In the genomic region with DNA sequence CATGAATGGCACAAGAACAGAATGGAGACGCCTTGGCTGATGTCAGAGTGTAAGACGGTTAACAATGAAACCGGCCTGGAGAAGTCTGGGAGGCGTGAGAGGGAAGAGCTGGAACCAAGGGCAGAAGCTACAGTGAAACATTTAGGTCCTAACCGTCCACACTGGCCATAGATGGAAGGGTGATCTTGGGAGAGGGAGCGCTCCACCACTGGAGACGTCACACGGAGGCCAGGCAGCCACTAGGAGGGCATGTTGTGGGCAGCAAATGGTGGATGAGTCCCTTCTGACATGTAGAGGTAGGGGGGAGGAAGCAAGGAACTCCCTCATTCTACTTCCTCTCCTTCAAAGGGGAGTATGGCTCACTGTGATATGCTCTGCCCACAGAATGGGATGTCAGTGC, we compare ENCODE assay signal across 22 cellular contexts. TPM values are rescaled to one million over a fixed set of nuclear protein-coding genes. Genes with fewer than 3 reads are reported as not detected.
DNase-seq lines count a peak whose midpoint lies in the region; TF ChIP-seq lines count a peak whose summit lies in the region.
"Had no signal": no experiment of that assay in that cellular context is flagged by ENCODE, and none has a peak within 500 bp of the region (broad histone marks: within the 10 kb centered on the region; RNA-seq: fewer than 3 reads in every experiment).

No MANE protein-coding gene starts in this region.

- H3K27me3 Mint-ChIP-seq in activated CD4-positive, alpha-beta T cell treated with anti-CD3 and anti-CD28 coated beads, Interleukin-2, amount 10 ng/mL, durations not matched to agents 7 days and 5 days, result no peaks in the 10 kb centered on the region
- no peaks in the 10 kb centered on the region for H3K27me3 Mint-ChIP-seq in chondrocyte (ENCODE audit: low read depth)
- H3K27me3 Mint-ChIP-seq: activated CD4-positive, alpha-beta memory T cell treated with anti-CD3 and anti-CD28 coated beads, Interleukin-2, amount 10 ng/mL, durations not matched to agents 7 days and 5 days had no signal

- H3K27ac ChIP-seq in osteoblast (ENCODE audit: low read depth, low read length), result peak overlapping the region; percentile 13
- no peak overlapping the region for H3K27ac ChIP-seq in smooth muscle cell (ENCODE audit: low read depth)
- H3K27ac ChIP-seq: A549, parathyroid adenoma had no signal

- WGBS in smooth muscle cell (ENCODE audit: low lambda C conversion rate), result 95% methylated on average over 8 of the region's 8 CpGs

- peak overlapping the region; percentile 10 for H3K27ac Mint-ChIP-seq in activated CD4-positive, alpha-beta T cell treated with anti-CD3 and anti-CD28 coated beads, Interleukin-2, amount 10 ng/mL, durations not matched to agents 7 days and 5 days
- peak overlapping the region; percentile 67 for H3K27ac Mint-ChIP-seq in chondrocyte (ENCODE audit: unreplicated experiment)
- H3K27ac Mint-ChIP-seq: activated CD4-positive, alpha-beta memory T cell treated with anti-CD3 and anti-CD28 coated beads, Interleukin-2, amount 10 ng/mL, durations not matched to agents 7 days and 5 days; activated T-cell treated with anti-CD3 and anti-CD28 coated beads, Interleukin-2, amount 50 U/mL, for 72 hours; stimulated activated memory B cell treated with anti-CD40 and anti-IgM and Interleukin-4, amounts not matched to agents 10 μg/mL and 1 μg/mL and 100 μg/mL, for 72 hours had no signal

- H3K4me1 Mint-ChIP-seq in activated CD4-positive, alpha-beta T cell treated with anti-CD3 and anti-CD28 coated beads, Interleukin-2, amount 10 ng/mL, durations not matched to agents 7 days and 5 days, result peaks cover 37% of the 10 kb centered on the region
- H3K4me1 Mint-ChIP-seq in chondrocyte (ENCODE audit: low read depth), result peaks cover 34% of the 10 kb centered on the region

- H3K4me3 ChIP-seq in osteoblast (ENCODE audit: insufficient read depth, low read length), result no peak overlapping the region
- H3K4me3 ChIP-seq in smooth muscle cell, result no peak overlapping the region
- H3K4me3 ChIP-seq: A549 had no signal

- TF ChIP-seq CTCF in chondrocyte (IDR thresholded peaks at IDR 0.05), result no peak
- no peak for TF ChIP-seq CTCF in osteoblast (IDR thresholded peaks at IDR 0.05; ENCODE audit: extremely low read depth, low read depth, low read length)
- no peak for TF ChIP-seq CTCF in smooth muscle cell (IDR thresholded peaks at IDR 0.05; ENCODE audit: borderline replicate concordance, insufficient read depth, poor library complexity, severe bottlenecking)

- no peaks in the 10 kb centered on the region for H3F3A ChIP-seq in smooth muscle cell (ENCODE audit: low read depth)

- H2AFZ ChIP-seq in osteoblast (ENCODE audit: low read length) (no peak overlapping the region), smooth muscle cell (ENCODE audit: low read depth) (no peak overlapping the region)
- H2AFZ ChIP-seq: parathyroid adenoma had no signal

- H3K4me3 Mint-ChIP-seq in activated CD4-positive, alpha-beta T cell treated with anti-CD3 and anti-CD28 coated beads, Interleukin-2, amount 10 ng/mL, durations not matched to agents 7 days and 5 days, result no peak overlapping the region
- no peak overlapping the region for H3K4me3 Mint-ChIP-seq in chondrocyte (ENCODE audit: unreplicated experiment)
- H3K4me3 Mint-ChIP-seq: activated CD4-positive, alpha-beta memory T cell treated with anti-CD3 and anti-CD28 coated beads, Interleukin-2, amount 10 ng/mL, durations not matched to agents 7 days and 5 days; activated T-cell treated with anti-CD3 and anti-CD28 coated beads, Interleukin-2, amount 50 U/mL, for 72 hours; natural killer cell treated with Interleukin-12 subunit alpha and Interleukin-12 subunit beta and Interleukin-15 and Interleukin-18, amount 100 ng/mL, for 72 hours; stimulated activated memory B cell treated with anti-CD40 and anti-IgM and Interleukin-4, amounts not matched to agents 10 μg/mL and 1 μg/mL and 100 μg/mL, for 72 hours had no signal

- H3K4me1 ChIP-seq in osteoblast (ENCODE audit: insufficient read depth, low read length) (peaks cover 11% of the 10 kb centered on the region), smooth muscle cell (ENCODE audit: low read depth) (no peaks in the 10 kb centered on the region)
- H3K4me1 ChIP-seq: parathyroid adenoma had no signal

- H4K20me1 ChIP-seq in osteoblast (ENCODE audit: insufficient read depth, low read length), result peaks cover 5% of the 10 kb centered on the region
- H4K20me1 ChIP-seq in smooth muscle cell (ENCODE audit: low read depth), result no peaks in the 10 kb centered on the region

- CTCF ChIA-PET in activated CD4-positive, alpha-beta T cell treated with anti-CD3 and anti-CD28 coated beads, Interleukin-2, amount 10 ng/mL, durations not matched to agents 7 days and 5 days (lab: Charles Lee), result no interaction called here

- DNase-seq in activated CD4-positive, alpha-beta T cell treated with anti-CD3 and anti-CD28 coated beads, Interleukin-2, amount 10 ng/mL, durations not matched to agents 7 days and 5 days, result peak; percentile 5
- no peak for DNase-seq in activated CD4-positive, alpha-beta T cell treated with anti-CD3 and anti-CD28 coated beads, Interleukin-2, amount 50 U/mL, for 1 hour
- peak; percentile 18 for DNase-seq in Kasumi-1 (lab: John Stamatoyannopoulos, UW)
- DNase-seq in chondrocyte (ENCODE audit: low spot score), result no peak
- no peak for DNase-seq in osteoblast (ENCODE audit: insufficient read length, low spot score, missing footprints)
- no peak for DNase-seq in stimulated activated CD4-positive, alpha-beta T cell treated with anti-CD3 and anti-CD28 coated beads, Interleukin-4, amount 100 ng/mL, for 4 hours
- DNase-seq in activated CD4-positive, alpha-beta T cell treated with anti-CD3 and anti-CD28 coated beads for 1 hour, result no peak
- no peak for DNase-seq in smooth muscle cell (lab: John Stamatoyannopoulos, UW; ENCODE audit: unreplicated experiment)
- DNase-seq: activated CD4-positive, alpha-beta memory T cell treated with anti-CD3 and anti-CD28 coated beads, Interleukin-2, amount 10 ng/mL, durations not matched to agents 7 days and 5 days; activated naive CD4-positive, alpha-beta T cell treated with anti-CD3 and anti-CD28 coated beads, Interleukin-2, amount 50 U/mL, for 16 hours; activated T-cell treated with anti-CD3 and anti-CD28 coated beads, Interleukin-2, amount 50 U/mL, for 72 hours; DMS153; GF-D8; GOT3; KG1; NCI-H1105 treated with DMSO at 0.1 percent for 48 hours; NCI-H69; SW 1271 had no signal

- peaks cover 9% of the 10 kb centered on the region for H3K36me3 Mint-ChIP-seq in activated CD4-positive, alpha-beta T cell treated with anti-CD3 and anti-CD28 coated beads, Interleukin-2, amount 10 ng/mL, durations not matched to agents 7 days and 5 days (ENCODE audit: low read depth)
- peaks cover 53% of the 10 kb centered on the region for H3K36me3 Mint-ChIP-seq in chondrocyte (ENCODE audit: low read depth)
- H3K36me3 Mint-ChIP-seq: natural killer cell treated with Interleukin-12 subunit alpha and Interleukin-12 subunit beta and Interleukin-15 and Interleukin-18, amount 100 ng/mL, for 72 hours had no signal

- POLR2A ChIA-PET in activated CD4-positive, alpha-beta T cell treated with anti-CD3 and anti-CD28 coated beads, Interleukin-2, amount 10 ng/mL, durations not matched to agents 7 days and 5 days (lab: Charles Lee), result no interaction called here

- H3K4me2 ChIP-seq in osteoblast (ENCODE audit: insufficient read depth, low read length) (no peak overlapping the region), smooth muscle cell (no peak overlapping the region)

- H3K36me3 ChIP-seq in osteoblast (ENCODE audit: insufficient read depth, low read length) (peaks cover 84% of the 10 kb centered on the region), smooth muscle cell (ENCODE audit: low read depth) (peaks cover 5% of the 10 kb centered on the region)

- no peak overlapping the region for H3K9ac ChIP-seq in smooth muscle cell (ENCODE audit: low read depth)
- H3K9ac ChIP-seq: parathyroid adenoma had no signal

- H3K27me3 ChIP-seq in osteoblast (ENCODE audit: insufficient read depth, low read length) (no peaks in the 10 kb centered on the region), smooth muscle cell (ENCODE audit: low read depth) (no peaks in the 10 kb centered on the region)

- no peaks in the 10 kb centered on the region for H3K9me3 ChIP-seq in osteoblast (ENCODE audit: low read depth, low read length)
- H3K9me3 ChIP-seq in smooth muscle cell (replicated peaks; ENCODE audit: low read depth), result no peaks in the 10 kb centered on the region
- H3K9me3 ChIP-seq: A549 had no signal

- H3K79me2 ChIP-seq in osteoblast (ENCODE audit: insufficient read depth, low read length) (peaks cover 5% of the 10 kb centered on the region), smooth muscle cell (ENCODE audit: low read depth) (no peaks in the 10 kb centered on the region)
- H3K79me2 ChIP-seq: parathyroid adenoma had no signal

- no peaks in the 10 kb centered on the region for H3K9me3 Mint-ChIP-seq in activated CD4-positive, alpha-beta T cell treated with anti-CD3 and anti-CD28 coated beads, Interleukin-2, amount 10 ng/mL, durations not matched to agents 7 days and 5 days
- no peaks in the 10 kb centered on the region for H3K9me3 Mint-ChIP-seq in chondrocyte (ENCODE audit: low read depth)
- H3K9me3 Mint-ChIP-seq: activated CD4-positive, alpha-beta memory T cell treated with anti-CD3 and anti-CD28 coated beads, Interleukin-2, amount 10 ng/mL, durations not matched to agents 7 days and 5 days; activated T-cell treated with anti-CD3 and anti-CD28 coated beads, Interleukin-2, amount 50 U/mL, for 72 hours; natural killer cell treated with Interleukin-12 subunit alpha and Interleukin-12 subunit beta and Interleukin-15 and Interleukin-18, amount 100 ng/mL, for 72 hours; stimulated activated memory B cell treated with anti-CD40 and anti-IgM and Interleukin-4, amounts not matched to agents 10 μg/mL and 1 μg/mL and 100 μg/mL, for 72 hours had no signal

RNA-seq across cellular contexts. Expression of a gene that starts 23.8 kb away (rescaled TPM):
- total RNA-seq in activated CD4-positive, alpha-beta T cell treated with anti-CD3 and anti-CD28 coated beads, Interleukin-2, amount 10 ng/mL, durations not matched to agents 7 days and 5 days, result 10 to 100 TPM; 51.7 to 66.3 TPM
- total RNA-seq in chondrocyte (46.0 to 52.7 TPM (median 49.1 TPM) in 3 replicates), osteoblast (35.5 and 41.5 TPM in 2 replicates), smooth muscle cell (41.4 and 50.0 TPM in 2 replicates)
- 13.0 and 15.7 TPM in 2 replicates for polyA plus RNA-seq in smooth muscle cell

Comparison
In these comparisons a context has a peak if more than half of its experiments do, and no peak if none do; other contexts are left out.
1. DNase-seq: peak in activated CD4-positive, alpha-beta T cell treated with anti-CD3 and anti-CD28 coated beads, Interleukin-2, amount 10 ng/mL, durations not matched to agents 7 days and 5 days (single experiment) and Kasumi-1 (2 of 2); none in activated CD4-positive, alpha-beta T cell treated with anti-CD3 and anti-CD28 coated beads, Interleukin-2, amount 50 U/mL, for 1 hour (single experiment), chondrocyte (single experiment), osteoblast (single experiment), stimulated activated CD4-positive, alpha-beta T cell treated with anti-CD3 and anti-CD28 coated beads, Interleukin-4, amount 100 ng/mL, for 4 hours (0 of 2), activated CD4-positive, alpha-beta T cell treated with anti-CD3 and anti-CD28 coated beads for 1 hour (single experiment) and smooth muscle cell (single experiment).